8 cellular contexts compared by ENCODE assay signal in the genomic region with DNA sequence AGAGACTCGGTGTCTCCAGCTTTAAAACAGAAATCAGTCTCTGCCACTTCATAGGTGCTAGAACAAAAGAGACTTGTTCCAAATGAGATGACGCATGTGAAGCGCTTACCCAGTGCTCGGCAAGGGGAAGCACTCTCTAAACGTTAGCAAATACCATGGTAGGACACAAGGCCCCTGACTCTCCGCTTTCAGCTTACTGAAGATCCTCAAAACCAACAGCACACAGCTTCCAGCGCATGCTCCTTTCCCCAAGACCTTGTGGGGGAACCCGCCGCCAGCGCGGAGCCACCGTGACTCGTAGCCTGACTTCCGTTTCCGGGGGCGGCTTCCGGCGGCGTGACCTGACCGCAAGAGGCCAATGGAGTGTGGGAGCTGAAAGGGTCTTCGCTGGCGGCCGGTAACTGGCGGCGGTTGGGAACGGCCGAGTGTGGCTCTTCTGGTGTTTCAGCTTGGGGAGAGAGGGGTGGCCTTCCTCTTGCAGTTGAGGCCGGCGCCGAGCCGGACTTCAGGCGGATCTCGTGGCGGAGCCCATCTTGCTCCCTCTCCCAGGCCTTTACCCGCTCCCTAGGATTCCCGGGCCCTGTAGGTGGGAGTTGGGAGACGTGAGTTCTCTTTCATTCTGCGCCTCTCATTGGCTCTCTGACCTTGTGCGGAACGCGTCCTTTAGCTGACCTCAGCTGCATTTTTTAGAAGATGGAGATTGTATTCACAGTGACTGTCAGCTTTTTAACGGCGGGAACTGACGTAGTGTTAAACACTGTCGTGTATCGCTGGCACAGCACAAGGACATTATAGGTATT. TPM values are rescaled to one million over a fixed set of nuclear protein-coding genes. Genes with fewer than 3 reads are reported as not detected.
DNase-seq lines count a peak whose midpoint lies in the region; ATAC-seq, FAIRE-seq and TF ChIP-seq lines count a peak whose summit lies in the region.

A gene with protein sequence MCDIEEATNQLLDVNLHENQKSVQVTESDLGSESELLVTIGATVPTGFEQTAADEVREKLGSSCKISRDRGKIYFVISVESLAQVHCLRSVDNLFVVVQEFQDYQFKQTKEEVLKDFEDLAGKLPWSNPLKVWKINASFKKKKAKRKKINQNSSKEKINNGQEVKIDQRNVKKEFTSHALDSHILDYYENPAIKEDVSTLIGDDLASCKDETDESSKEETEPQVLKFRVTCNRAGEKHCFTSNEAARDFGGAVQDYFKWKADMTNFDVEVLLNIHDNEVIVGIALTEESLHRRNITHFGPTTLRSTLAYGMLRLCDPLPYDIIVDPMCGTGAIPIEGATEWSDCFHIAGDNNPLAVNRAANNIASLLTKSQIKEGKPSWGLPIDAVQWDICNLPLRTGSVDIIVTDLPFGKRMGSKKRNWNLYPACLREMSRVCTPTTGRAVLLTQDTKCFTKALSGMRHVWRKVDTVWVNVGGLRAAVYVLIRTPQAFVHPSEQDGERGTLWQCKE (plus strand): TSS at position 324 of the 800 bp plus-strand sequence. CDS start 2,015 bp downstream, outside the sequence.

- TF ChIP-seq CTCF in psoas muscle (IDR thresholded peaks at IDR 0.05), result no peak

- peak; percentile 98 for TF ChIP-seq POLR2A in GM12892 (IDR thresholded peaks at IDR 0.05; ENCODE audit: low read depth, low read length)

- H3K4me1 ChIP-seq in psoas muscle, result peaks cover 22% of the 10 kb centered on the region

- peaks cover 4 to 37% of the 10 kb centered on the region in 2 donors for H3K36me3 ChIP-seq in psoas muscle (ENCODE audit: insufficient read depth in 1 of 2, low read depth in 1 of 2)

- peak within 1 kb of the TSS; percentile 99 for H3K4me3 Mint-ChIP-seq in T-helper 1 cell treated with Interleukin-12 subunit alpha and Interleukin-12 subunit beta and Interleukin-4 antibody, amounts not matched to agents 30 μg/mL and 1 μg/mL, for 36 hours

- peak; percentile 99 for ATAC-seq in HG02798 (IDR thresholded peaks at IDR 0.05; ENCODE audit: poor library complexity, unreplicated experiment)
- ATAC-seq in left ventricle myocardium superior, result peak; percentile 99
- ATAC-seq in psoas muscle, result peak; percentile 98 to 100 (median 99)

- intact Hi-C loops in left ventricle myocardium superior (cut with micrococcal nuclease), result no loop called here
- intact Hi-C loops in psoas muscle (cut with DNase I), result loop anchor here (5.0 kb wide), 2 partner anchors 34 to 59 kb away; a partner anchor contains a TSS

- peak; percentile 94 for FAIRE-seq in GM12892 (lab: Jason Lieb, UNC)
- FAIRE-seq in urothelium cell line (lab: Jason Lieb, UNC), result peak; percentile 90

- no peaks in the 10 kb centered on the region for H3K9me3 ChIP-seq in psoas muscle

- peaks cover 26% of the 10 kb centered on the region for H3K36me3 Mint-ChIP-seq in T-helper 1 cell treated with Interleukin-12 subunit alpha and Interleukin-12 subunit beta and Interleukin-4 antibody, amounts not matched to agents 30 μg/mL and 1 μg/mL, for 36 hours (ENCODE audit: low read depth)

- H3K27me3 ChIP-seq in psoas muscle (ENCODE audit: insufficient read depth in 3 of 3, low read length in 2 of 3), result no peaks in the 10 kb centered on the region

- 0 to 2% (median 0%) methylated on average over 46 of the region's 46 CpGs for WGBS in psoas muscle, 3 donors

- H3K27me3 Mint-ChIP-seq in T-helper 1 cell treated with Interleukin-12 subunit alpha and Interleukin-12 subunit beta and Interleukin-4 antibody, amounts not matched to agents 30 μg/mL and 1 μg/mL, for 36 hours (ENCODE audit: low read depth), result peaks cover 5% of the 10 kb centered on the region

- H3K27ac ChIP-seq in psoas muscle, result peak within 1 kb of the TSS; percentile 92

- H3K4me1 Mint-ChIP-seq in T-helper 1 cell treated with Interleukin-12 subunit alpha and Interleukin-12 subunit beta and Interleukin-4 antibody, amounts not matched to agents 30 μg/mL and 1 μg/mL, for 36 hours (ENCODE audit: low read depth), result peaks cover 13% of the 10 kb centered on the region

- no peaks in the 10 kb centered on the region for H3K9me3 Mint-ChIP-seq in T-helper 1 cell treated with Interleukin-12 subunit alpha and Interleukin-12 subunit beta and Interleukin-4 antibody, amounts not matched to agents 30 μg/mL and 1 μg/mL, for 36 hours

- DNase-seq in GM12892 (ENCODE audit: insufficient read length) (peak; percentile 75), NCI-H146 (lab: John Stamatoyannopoulos, UW) (peak; percentile 87), amniotic stem cell (lab: John Stamatoyannopoulos, UW) (peak; percentile 70), left ventricle myocardium superior (peak; percentile 95), psoas muscle (peak; percentile 94 to 96), urothelium cell line (ENCODE audit: low spot score) (peak; percentile 90)

- peak within 1 kb of the TSS; percentile 100 for H3K27ac Mint-ChIP-seq in T-helper 1 cell treated with Interleukin-12 subunit alpha and Interleukin-12 subunit beta and Interleukin-4 antibody, amounts not matched to agents 30 μg/mL and 1 μg/mL, for 36 hours

- peak within 1 kb of the TSS; percentile 82 for H3K4me3 ChIP-seq in psoas muscle

RNA-seq across cellular contexts. Expression of the gene that starts here (rescaled TPM):
- polyA plus RNA-seq in GM12892 (2012; ENCODE audit: missing spikeins), result 45.9 TPM
- total RNA-seq in left ventricle myocardium superior (58.6 TPM), psoas muscle (10 to 100 TPM; 40.0 to 57.7 (median 52.9) TPM)
- 10 to 100 TPM; 42.8 to 70.5 (median 59.0) TPM for polyA plus RNA-seq in psoas muscle

Comparison
In these comparisons a context has a peak if more than half of its experiments do, and no peak if none do; other contexts are left out.
1. Peak in every context shown above with its lines: DNase-seq, ATAC-seq, H3K4me3 ChIP-seq and H3K27ac ChIP-seq.